In the genomic region with DNA sequence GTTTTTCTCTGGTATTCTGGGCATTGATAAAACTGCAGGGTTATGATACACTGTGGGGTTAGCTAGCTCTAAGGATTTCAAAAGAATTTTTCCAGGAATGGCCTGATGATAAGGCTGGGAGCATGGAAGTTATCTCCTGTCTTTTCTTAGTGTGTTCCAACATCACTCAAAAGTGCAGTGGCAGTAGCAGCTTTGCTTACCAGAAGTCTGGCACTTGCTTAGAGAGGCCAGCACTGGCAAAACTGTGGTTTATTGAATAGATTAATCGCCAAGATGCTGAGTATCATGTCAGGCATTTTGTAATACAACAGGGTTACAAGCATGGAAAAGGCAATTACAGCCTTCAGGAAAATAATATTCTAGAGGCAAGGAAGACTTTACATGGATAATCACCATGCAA, we compare ENCODE assay signal across 12 cellular contexts.
"Had no signal": no experiment of that assay in that cellular context is flagged by ENCODE, and none has a peak within 500 bp of the region (broad histone marks: within the 10 kb centered on the region; RNA-seq: fewer than 3 reads in every experiment).

No MANE protein-coding gene starts in this region.

- H3K4me3 ChIP-seq: lower lobe of right lung, neural progenitor cell, ovary had no signal

- H3K4me1 ChIP-seq: lower lobe of right lung, neural progenitor cell had no signal

- H3K36me3 ChIP-seq: lower lobe of right lung, neural progenitor cell, ovary had no signal

- H3K27me3 Mint-ChIP-seq: activated naive CD8-positive, alpha-beta T cell treated with anti-CD3 and anti-CD28 coated beads, Interleukin-2, amount 10 ng/mL, durations not matched to agents 7 days and 5 days had no signal

- DNase-seq: activated CD4-positive, CD25-positive, alpha-beta regulatory T cell treated with anti-CD3 and anti-CD28 coated beads, Interleukin-2, amount 50 U/mL, for 72 hours; activated naive CD4-positive, alpha-beta T cell; activated naive CD8-positive, alpha-beta T cell treated with anti-CD3 and anti-CD28 coated beads, Interleukin-2, amount 10 ng/mL, durations not matched to agents 7 days and 5 days; activated T-cell treated with anti-CD3 and anti-CD28 coated beads for 4 hours; anterior cingulate cortex; endodermal cell; immature natural killer cell; lower lobe of right lung; ovary had no signal

- H3K36me3 Mint-ChIP-seq: neural progenitor cell; stimulated activated effector memory CD8-positive, alpha-beta T cell treated with anti-CD3 and anti-CD28 coated beads, Interleukin-12 subunit alpha, Interleukin-12 subunit beta, amount 100 ng/mL, for 72 hours had no signal

- H3K4me1 Mint-ChIP-seq: activated naive CD8-positive, alpha-beta T cell treated with anti-CD3 and anti-CD28 coated beads, Interleukin-2, amount 10 ng/mL, durations not matched to agents 7 days and 5 days; endodermal cell; immature natural killer cell; mesothelial cell of epicardium; neural progenitor cell; stimulated activated effector memory CD8-positive, alpha-beta T cell treated with anti-CD3 and anti-CD28 coated beads, Interleukin-12 subunit alpha, Interleukin-12 subunit beta, amount 100 ng/mL, for 72 hours had no signal

- H3K4me2 ChIP-seq: neural progenitor cell had no signal

- H2AFZ ChIP-seq: neural progenitor cell had no signal

- H3K9me3 ChIP-seq: ovary had no signal

- H3K27ac ChIP-seq: lower lobe of right lung, neural progenitor cell, ovary had no signal

- H3K4me3 Mint-ChIP-seq: activated naive CD8-positive, alpha-beta T cell treated with anti-CD3 and anti-CD28 coated beads, Interleukin-2, amount 10 ng/mL, durations not matched to agents 7 days and 5 days; endodermal cell; immature natural killer cell; mesothelial cell of epicardium; neural progenitor cell; stimulated activated effector memory CD8-positive, alpha-beta T cell treated with anti-CD3 and anti-CD28 coated beads, Interleukin-12 subunit alpha, Interleukin-12 subunit beta, amount 100 ng/mL, for 72 hours had no signal

- H3K9ac ChIP-seq: neural progenitor cell had no signal

- H3K27me3 ChIP-seq: neural progenitor cell, ovary had no signal

- H3K27ac Mint-ChIP-seq: activated naive CD8-positive, alpha-beta T cell treated with anti-CD3 and anti-CD28 coated beads, Interleukin-2, amount 10 ng/mL, durations not matched to agents 7 days and 5 days; endodermal cell; immature natural killer cell; mesothelial cell of epicardium; neural progenitor cell; stimulated activated effector memory CD8-positive, alpha-beta T cell treated with anti-CD3 and anti-CD28 coated beads, Interleukin-12 subunit alpha, Interleukin-12 subunit beta, amount 100 ng/mL, for 72 hours had no signal

- ATAC-seq: lower lobe of right lung; stimulated activated effector memory CD8-positive, alpha-beta T cell treated with anti-CD3 and anti-CD28 coated beads, Interleukin-12 subunit alpha, Interleukin-12 subunit beta, amount 100 ng/mL, for 72 hours had no signal
